20 cellular contexts compared by ENCODE assay signal in genomic region chr20:24118781-24119175, GRCh38.
DNase-seq lines count a peak whose midpoint lies in the region; ATAC-seq, FAIRE-seq and TF ChIP-seq lines count a peak whose summit lies in the region.
"Had no signal": no experiment of that assay in that cellular context is flagged by ENCODE, and none has a peak within 500 bp of the region (broad histone marks: within the 10 kb centered on the region; RNA-seq: fewer than 3 reads in every experiment).

No MANE protein-coding gene starts in this region.

- H3K4me3 ChIP-seq in bronchial epithelial cell (ENCODE audit: low read depth, low read length) = no peak overlapping the region
- no peak overlapping the region for H3K4me3 ChIP-seq in hepatocyte
- H3K4me3 ChIP-seq in transverse colon = no peak overlapping the region
- H3K4me3 ChIP-seq: ascending aorta, esophagus muscularis mucosa had no signal

- no peak for ATAC-seq in GM18907 (IDR thresholded peaks at IDR 0.05; ENCODE audit: unreplicated experiment)
- ATAC-seq: natural killer cell, T-cell had no signal

- intact Hi-C loops in transverse colon (cut with DNase I; ENCODE audit: low total_unique reads) = no loop called here

- H3K4me1 ChIP-seq in hepatocyte (ENCODE audit: insufficient read depth) (peaks cover 24% of the 10 kb centered on the region), transverse colon (peaks cover 0 to 15% (median 5%) of the 10 kb centered on the region in 4 donors)
- H3K4me1 ChIP-seq: ascending aorta, BE2C had no signal

- H3K4me2 ChIP-seq in hepatocyte = peak overlapping the region; percentile 31

- no peak for TF ChIP-seq CTCF in bronchial epithelial cell (IDR thresholded peaks at IDR 0.05; ENCODE audit: insufficient read depth, low read length, severe bottlenecking)
- TF ChIP-seq CTCF in hepatocyte (IDR thresholded peaks at IDR 0.05; ENCODE audit: poor library complexity) = no peak
- TF ChIP-seq CTCF in transverse colon (IDR thresholded peaks at IDR 0.05) = no peak

- no peak for TF ChIP-seq POLR2A in transverse colon (IDR thresholded peaks at IDR 0.05)

- H3K27me3 ChIP-seq in bronchial epithelial cell (ENCODE audit: control insufficient read depth, insufficient read depth, low read length) = no peaks in the 10 kb centered on the region
- no peaks in the 10 kb centered on the region for H3K27me3 ChIP-seq in hepatocyte
- H3K27me3 ChIP-seq in transverse colon = no peaks in the 10 kb centered on the region
- H3K27me3 ChIP-seq: ascending aorta, BE2C, esophagus muscularis mucosa had no signal

- H3K9me3 ChIP-seq in hepatocyte (ENCODE audit: low read depth) (no peaks in the 10 kb centered on the region), transverse colon (no peaks in the 10 kb centered on the region)
- H3K9me3 ChIP-seq: ascending aorta, BE2C, esophagus muscularis mucosa had no signal

- H3K79me2 ChIP-seq in hepatocyte = no peaks in the 10 kb centered on the region

- no peak for TF ChIP-seq EP300 in transverse colon (IDR thresholded peaks at IDR 0.05; ENCODE audit: low read depth)

- H4K20me1 ChIP-seq in hepatocyte (ENCODE audit: insufficient read depth, poor library complexity, severe bottlenecking) = no peaks in the 10 kb centered on the region

- DNase-seq in AG08395 (ENCODE audit: low spot score) (peak; percentile 19), GOT3 (lab: John Stamatoyannopoulos, UW) (peak; percentile 12), bronchial epithelial cell (ENCODE audit: low read depth) (peak; percentile 54), hepatocyte (ENCODE audit: low spot score) (no peak), transverse colon (no peak), DMS53 (lab: John Stamatoyannopoulos, UW) (no peak), activated gamma-delta T cell (lab: John Stamatoyannopoulos, UW) (no peak)
- DNase-seq: activated CD4-positive, CD25-positive, alpha-beta regulatory T cell treated with anti-CD3 and anti-CD28 coated beads, Interleukin-2, amount 50 U/mL, for 72 hours; activated effector memory CD4-positive, alpha-beta T cell treated with Interleukin-2 at 50 U/mL for 16 hours; BE2C; Karpas-422; natural killer cell; NCI-H1436 treated with DMSO at 0.1 percent for 48 hours; NCI-H510A treated with DMSO at 0.1 percent for 48 hours; substantia nigra; T-cell had no signal

- no peak overlapping the region for H3K27ac ChIP-seq in hepatocyte
- no peak overlapping the region for H3K27ac ChIP-seq in transverse colon
- H3K27ac ChIP-seq: ascending aorta, esophagus muscularis mucosa, HL-60 had no signal

- no peak for FAIRE-seq in bronchial epithelial cell (lab: Jason Lieb, UNC)

- H3K9me2 ChIP-seq in hepatocyte (replicated peaks; ENCODE audit: insufficient read depth) = no peaks in the 10 kb centered on the region

- 42% methylated on average over 10 of the region's 10 CpGs for WGBS in hepatocyte (ENCODE audit: low lambda C conversion rate, missing lambda C conversion rate)
- 37% methylated on average over 10 of the region's 10 CpGs; no CpG with 5 or more reads in 1 of the 2 donors for WGBS in transverse colon (ENCODE audit: low coverage in 1 of 2), 2 donors

- H3K36me3 ChIP-seq in bronchial epithelial cell (ENCODE audit: control insufficient read depth, insufficient read depth, low read length) (no peaks in the 10 kb centered on the region), hepatocyte (replicated peaks; ENCODE audit: insufficient read depth, low read depth) (no peaks in the 10 kb centered on the region), transverse colon (no peaks in the 10 kb centered on the region)
- H3K36me3 ChIP-seq: ascending aorta, BE2C, esophagus muscularis mucosa had no signal

- in situ Hi-C loops in transverse colon (cut with MboI; ENCODE audit: low pct_ligation_motif_present in 1 of 4, low pct_unique_long_range_greater_than_20kb in 1 of 4, low sequenced_read_pairs in 3 of 4) = no loop called here

- H2AFZ ChIP-seq in hepatocyte = no peak overlapping the region

Comparison
In these comparisons a context has a peak if more than half of its experiments do, and no peak if none do; other contexts are left out.
1. DNase-seq: peak in AG08395 (single experiment), GOT3 (single experiment) and bronchial epithelial cell (single experiment); none in hepatocyte (single experiment), transverse colon (single experiment), DMS53 (single experiment) and activated gamma-delta T cell (single experiment).